ENCODE assay signal across 17 cellular contexts in genomic region chr14:67938046-67938445, GRCh38.
"Had no signal": no experiment of that assay in that cellular context is flagged by ENCODE, and none has a peak within 500 bp of the region (broad histone marks: within the 10 kb centered on the region; RNA-seq: fewer than 3 reads in every experiment).

No MANE protein-coding gene starts in this region.

- H3K9me3 Mint-ChIP-seq: activated naive CD4-positive, alpha-beta T cell treated with anti-CD3 and anti-CD28 coated beads, Interleukin-2, amount 10 ng/mL, durations not matched to agents 7 days and 5 days; memory B cell; nephron progenitor cell; stimulated activated naive CD8-positive, alpha-beta T cell treated with anti-CD3 and anti-CD28 coated beads, Interleukin-15, Interleukin-2, amounts not matched to agents 100 ng/mL and 50 ng/mL, for 24 hours; T-helper 2 cell treated with Interferon-gamma antibody and Interleukin-4, amounts not matched to agents 5 μg/mL and 100 μg/mL, for 36 hours had no signal

- DNase-seq: activated CD4-positive, alpha-beta T cell treated with anti-CD3 and anti-CD28 coated beads for 1 hour; activated CD4-positive, alpha-beta T cell treated with anti-CD3 and anti-CD28 coated beads, Interleukin-2, amount 50 U/mL, for 4 hours; activated naive CD4-positive, alpha-beta T cell treated with anti-CD3 and anti-CD28 coated beads, Interleukin-2, amount 10 ng/mL, durations not matched to agents 7 days and 5 days; colonic mucosa; hypothalamus; kidney glomerular epithelial cell; left ventricle myocardium superior; nephron progenitor cell; right cardiac atrium; testis had no signal

- H3K36me3 Mint-ChIP-seq: activated naive CD4-positive, alpha-beta T cell treated with anti-CD3 and anti-CD28 coated beads, Interleukin-2, amount 10 ng/mL, durations not matched to agents 7 days and 5 days; memory B cell had no signal

- H3K36me3 ChIP-seq: cardiac muscle cell, colonic mucosa had no signal

- H3K27ac Mint-ChIP-seq: activated naive CD4-positive, alpha-beta T cell treated with anti-CD3 and anti-CD28 coated beads, Interleukin-2, amount 10 ng/mL, durations not matched to agents 7 days and 5 days; memory B cell; nephron progenitor cell; progenitor cell of endocrine pancreas; stimulated activated naive CD8-positive, alpha-beta T cell treated with anti-CD3 and anti-CD28 coated beads, Interleukin-15, Interleukin-2, amounts not matched to agents 100 ng/mL and 50 ng/mL, for 24 hours; T-helper 2 cell treated with Interferon-gamma antibody and Interleukin-4, amounts not matched to agents 5 μg/mL and 100 μg/mL, for 36 hours had no signal

- H3K27me3 Mint-ChIP-seq: activated naive CD4-positive, alpha-beta T cell treated with anti-CD3 and anti-CD28 coated beads, Interleukin-2, amount 10 ng/mL, durations not matched to agents 7 days and 5 days; memory B cell; progenitor cell of endocrine pancreas; stimulated activated naive CD8-positive, alpha-beta T cell treated with anti-CD3 and anti-CD28 coated beads, Interleukin-15, Interleukin-2, amounts not matched to agents 100 ng/mL and 50 ng/mL, for 24 hours had no signal

- H3K9me3 ChIP-seq: colonic mucosa, testis had no signal

- H3K4me3 ChIP-seq: cardiac muscle cell, colonic mucosa, skin epidermis, testis had no signal

- H3K27ac ChIP-seq: cardiac muscle cell, colonic mucosa, testis had no signal

- H3K27me3 ChIP-seq: cardiac muscle cell, colonic mucosa, testis had no signal

- ATAC-seq: esophagus mucosa, left ventricle myocardium superior, right cardiac atrium had no signal

- H3K4me3 Mint-ChIP-seq: activated naive CD4-positive, alpha-beta T cell treated with anti-CD3 and anti-CD28 coated beads, Interleukin-2, amount 10 ng/mL, durations not matched to agents 7 days and 5 days; memory B cell; nephron progenitor cell; stimulated activated naive CD8-positive, alpha-beta T cell treated with anti-CD3 and anti-CD28 coated beads, Interleukin-15, Interleukin-2, amounts not matched to agents 100 ng/mL and 50 ng/mL, for 24 hours; T-helper 2 cell treated with Interferon-gamma antibody and Interleukin-4, amounts not matched to agents 5 μg/mL and 100 μg/mL, for 36 hours had no signal
